8 cellular contexts compared by ENCODE assay signal in the genomic region with DNA sequence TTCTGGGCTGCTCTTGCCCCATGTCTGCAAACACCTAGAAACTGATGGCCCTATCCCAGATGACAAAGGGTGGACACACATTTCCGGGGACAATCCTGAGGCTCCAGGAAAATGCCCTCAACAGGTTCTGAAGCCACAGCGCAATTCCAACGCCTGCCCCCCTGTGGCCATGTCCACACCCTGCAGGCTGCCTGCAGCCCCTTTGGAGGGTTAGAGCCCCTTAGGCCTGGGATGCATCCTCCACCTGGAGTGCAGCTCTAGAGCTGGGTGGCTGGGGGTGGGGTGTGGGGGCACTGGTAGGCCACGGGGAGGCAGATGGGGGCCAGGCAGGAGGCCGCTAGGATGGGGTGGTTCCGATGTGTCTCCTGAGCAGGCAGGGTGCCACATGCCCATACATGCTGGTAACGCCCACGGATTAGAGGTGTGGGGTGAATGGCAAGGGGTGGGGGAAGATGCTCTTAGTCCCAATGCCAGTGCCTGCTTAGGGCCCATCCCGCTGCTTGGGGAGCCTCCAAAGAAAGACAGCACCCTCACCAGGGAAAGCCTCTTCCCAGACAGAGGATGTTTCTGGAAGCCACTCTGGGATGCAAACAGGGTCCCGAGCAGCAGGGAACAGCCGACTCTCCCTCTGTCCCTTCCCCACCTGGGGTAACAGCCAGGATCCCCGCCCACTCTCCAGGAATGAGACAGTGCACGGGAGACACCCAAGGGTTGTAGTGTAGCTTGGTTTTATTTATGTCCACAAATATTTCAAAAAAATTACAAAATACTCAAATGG. TPM values are rescaled to one million over a fixed set of nuclear protein-coding genes. Genes with fewer than 3 reads are reported as not detected.
DNase-seq lines count a peak whose midpoint lies in the region; ATAC-seq and TF ChIP-seq lines count a peak whose summit lies in the region.

No MANE protein-coding gene starts in this region.

- POLR2A ChIA-PET in WTC11 (lab: Charles Lee) = interaction anchor here (1.0 kb wide), 1 partner anchor 36 kb away, joined by 3 read pairs; no protein-coding TSS in a partner anchor

- peaks cover 21% of the 10 kb centered on the region for H3K36me3 Mint-ChIP-seq in WTC11
- H3K36me3 Mint-ChIP-seq in type B pancreatic cell = peaks cover 9% of the 10 kb centered on the region

- DNase-seq in WTC11 (ENCODE audit: low spot score) (peak; percentile 81), iPS-NIHi11 (ENCODE audit: low spot score) (peak; percentile 90), type B pancreatic cell (ENCODE audit: extremely low spot score, unreplicated experiment) (peak; percentile 71), LoVo (ENCODE audit: low spot score) (no peak)
- no peak for DNase-seq in effector CD8-positive, alpha-beta T cell (lab: John Stamatoyannopoulos, UW)

- H3K9me3 Mint-ChIP-seq in WTC11 (no peaks in the 10 kb centered on the region), type B pancreatic cell (no peaks in the 10 kb centered on the region)

- H3K4me3 Mint-ChIP-seq in WTC11 = no peak overlapping the region
- no peak overlapping the region for H3K4me3 Mint-ChIP-seq in type B pancreatic cell

- peaks cover 26% of the 10 kb centered on the region for H3K4me1 Mint-ChIP-seq in WTC11
- H3K4me1 Mint-ChIP-seq in type B pancreatic cell (ENCODE audit: unreplicated experiment) = peaks cover 16% of the 10 kb centered on the region

- no peak overlapping the region for H3K4me3 ChIP-seq in GM12875 (ENCODE audit: low read depth, low read length)

- TF ChIP-seq CTCF in 22Rv1 (IDR thresholded peaks at IDR 0.05) (peak; percentile 79), GM12875 (IDR thresholded peaks at IDR 0.05; ENCODE audit: borderline replicate concordance, insufficient read depth, low read depth, low read length) (peak; percentile 78), WTC11 (IDR thresholded peaks at IDR 0.05) (peak; percentile 64), type B pancreatic cell (conservative IDR thresholded peaks at IDR 0.05) (peak; percentile 76)

- H3K27ac Mint-ChIP-seq in WTC11 (no peak overlapping the region; the same call in 1 of the 2 replicates), type B pancreatic cell (no peak overlapping the region)

- CTCF ChIA-PET in WTC11 (lab: Charles Lee) = interaction anchor here (0.5 to 7.6 kb wide), 22 partner anchors 7 to 497 kb away, joined by 3 to 97 read pairs (median 5); a partner anchor contains a TSS

- ATAC-seq in WTC11 = peak; percentile 59
- no peak for ATAC-seq in GM18517 (IDR thresholded peaks at IDR 0.05; ENCODE audit: unreplicated experiment)

- no peak overlapping the region for H3K27ac ChIP-seq in 22Rv1

- H3K27me3 Mint-ChIP-seq in WTC11 (ENCODE audit: low read depth) (no peaks in the 10 kb centered on the region), type B pancreatic cell (no peaks in the 10 kb centered on the region)

TF ChIP-seq in WTC11, 78 proteins besides CTCF, POLR2A, EP300 and RAD21:
- no peak for TF ChIP-seq CREB1 (CRISPR knock-in tag; IDR thresholded peaks at IDR 0.05)
- TF ChIP-seq, protein P1, sequence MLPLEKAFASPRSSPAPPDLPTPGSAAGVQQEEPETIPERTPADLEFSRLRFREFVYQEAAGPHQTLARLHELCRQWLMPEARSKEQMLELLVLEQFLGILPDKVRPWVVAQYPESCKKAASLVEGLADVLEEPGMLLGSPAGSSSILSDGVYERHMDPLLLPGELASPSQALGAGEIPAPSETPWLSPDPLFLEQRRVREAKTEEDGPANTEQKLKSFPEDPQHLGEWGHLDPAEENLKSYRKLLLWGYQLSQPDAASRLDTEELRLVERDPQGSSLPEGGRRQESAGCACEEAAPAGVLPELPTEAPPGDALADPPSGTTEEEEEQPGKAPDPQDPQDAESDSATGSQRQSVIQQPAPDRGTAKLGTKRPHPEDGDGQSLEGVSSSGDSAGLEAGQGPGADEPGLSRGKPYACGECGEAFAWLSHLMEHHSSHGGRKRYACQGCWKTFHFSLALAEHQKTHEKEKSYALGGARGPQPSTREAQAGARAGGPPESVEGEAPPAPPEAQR (CRISPR knock-in tag; IDR thresholded peaks at IDR 0.05) = no peak

RNA-seq across cellular contexts. Expression of a gene that starts 34.0 kb away (rescaled TPM):
- total RNA-seq in WTC11 (2021) (2.0 to 2.3 TPM (median 2.3 TPM) in 3 replicates), type B pancreatic cell (ENCODE audit: low replicate concordance) (0.67 and 2.7 TPM in 2 replicates)

Comparison
In these comparisons a context has a peak if more than half of its experiments do, and no peak if none do; other contexts are left out.
1. DNase-seq: peak in WTC11 (single experiment), iPS-NIHi11 (single experiment) and type B pancreatic cell (single experiment); none in LoVo (single experiment) and effector CD8-positive, alpha-beta T cell (single experiment).
2. Peak in every context shown above with its lines, with median percentiles within 50 percentile points of each other: CTCF ChIP-seq.